Comparison of ENCODE assay signal across 24 cellular contexts in the genomic region with DNA sequence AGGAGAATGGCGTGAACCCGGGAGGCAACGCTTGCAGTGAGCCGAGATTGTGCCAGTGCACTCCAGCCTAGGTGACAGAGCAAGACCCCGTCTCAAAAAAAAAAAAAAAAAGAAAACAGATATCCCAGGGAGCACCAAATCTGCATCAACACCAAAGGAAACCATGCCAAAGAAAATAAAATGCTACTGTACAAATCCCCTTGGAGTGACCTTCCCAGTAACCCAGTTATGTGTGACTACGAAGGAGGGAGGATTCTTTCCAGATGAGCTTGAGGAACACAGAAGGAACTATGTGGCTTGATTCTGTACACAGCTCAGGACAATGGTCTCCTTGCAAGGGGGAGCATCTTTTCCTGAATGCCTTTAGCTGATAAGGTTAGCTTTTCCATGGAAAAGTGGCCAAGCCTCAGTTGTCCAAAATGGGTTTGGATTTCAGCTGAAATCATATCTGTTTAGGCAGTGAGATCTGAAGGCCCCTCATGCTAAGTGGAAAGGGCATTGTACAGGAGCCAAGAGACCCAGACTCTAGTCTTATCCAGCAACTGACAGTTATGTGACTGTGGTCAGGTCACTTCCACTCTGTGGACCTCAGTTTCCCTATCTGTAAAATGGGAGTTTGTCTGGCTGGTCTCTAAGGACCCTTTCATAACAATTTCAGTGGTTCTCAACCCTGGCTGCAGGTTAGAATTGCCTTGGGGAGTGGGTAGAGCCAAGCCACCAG.
"Had no signal": no experiment of that assay in that cellular context is flagged by ENCODE, and none has a peak within 500 bp of the region (broad histone marks: within the 10 kb centered on the region; RNA-seq: fewer than 3 reads in every experiment).

No MANE protein-coding gene starts in this region.

- H3K36me3 Mint-ChIP-seq: memory B cell; naive thymus-derived CD8-positive, alpha-beta T cell; stimulated activated effector memory CD8-positive, alpha-beta T cell treated with anti-CD3 and anti-CD28 coated beads, Interleukin-12 subunit alpha, Interleukin-12 subunit beta, amount 100 ng/mL, for 72 hours had no signal

- FAIRE-seq: keratinocyte had no signal

- H3K9me3 ChIP-seq: left lung, right atrium auricular region, spleen, suprapubic skin, tibial nerve, upper lobe of left lung, vagina had no signal

- H3K9me3 Mint-ChIP-seq: memory B cell; stimulated activated effector memory CD8-positive, alpha-beta T cell treated with anti-CD3 and anti-CD28 coated beads, Interleukin-12 subunit alpha, Interleukin-12 subunit beta, amount 100 ng/mL, for 72 hours; stimulated activated naive CD8-positive, alpha-beta T cell treated with anti-CD3 and anti-CD28 coated beads, Interleukin-15, Interleukin-2, amounts not matched to agents 100 ng/mL and 50 ng/mL, for 24 hours had no signal

- H3K4me3 ChIP-seq: left lung, lung, right atrium auricular region, skin epidermis, spleen, suprapubic skin, tibial nerve, upper lobe of left lung, vagina had no signal

- H3K4me1 Mint-ChIP-seq: memory B cell; naive thymus-derived CD8-positive, alpha-beta T cell; stimulated activated effector memory CD8-positive, alpha-beta T cell treated with anti-CD3 and anti-CD28 coated beads, Interleukin-12 subunit alpha, Interleukin-12 subunit beta, amount 100 ng/mL, for 72 hours had no signal

- H3K27ac Mint-ChIP-seq: memory B cell; naive thymus-derived CD8-positive, alpha-beta T cell; nephron; stimulated activated effector memory CD8-positive, alpha-beta T cell treated with anti-CD3 and anti-CD28 coated beads, Interleukin-12 subunit alpha, Interleukin-12 subunit beta, amount 100 ng/mL, for 72 hours; stimulated activated naive CD8-positive, alpha-beta T cell treated with anti-CD3 and anti-CD28 coated beads, Interleukin-15, Interleukin-2, amounts not matched to agents 100 ng/mL and 50 ng/mL, for 24 hours had no signal

- H3K27me3 Mint-ChIP-seq: stimulated activated naive CD8-positive, alpha-beta T cell treated with anti-CD3 and anti-CD28 coated beads, Interleukin-15, Interleukin-2, amounts not matched to agents 100 ng/mL and 50 ng/mL, for 24 hours had no signal

- H3K4me1 ChIP-seq: parathyroid adenoma had no signal

- DNase-seq: head of caudate nucleus; hippocampal formation; left colon; left lung; naive thymus-derived CD8-positive, alpha-beta T cell; nucleus accumbens; spleen; stimulated activated CD4-positive, alpha-beta T cell treated with anti-CD3 and anti-CD28 coated beads, Interleukin-4, amount 100 ng/mL, for 24 hours; stimulated activated naive CD4-positive, alpha-beta T cell; upper lobe of left lung had no signal

- ATAC-seq: left colon; left lung; naive thymus-derived CD8-positive, alpha-beta T cell; sciatic nerve; stimulated activated effector memory CD8-positive, alpha-beta T cell treated with anti-CD3 and anti-CD28 coated beads, Interleukin-12 subunit alpha, Interleukin-12 subunit beta, amount 100 ng/mL, for 72 hours had no signal

- H3K79me2 ChIP-seq: parathyroid adenoma had no signal

- H3K27ac ChIP-seq: left lung, parathyroid adenoma, right atrium auricular region, skin epidermis, suprapubic skin, tibial nerve, vagina had no signal

- H2AFZ ChIP-seq: parathyroid adenoma had no signal

- H3K36me3 ChIP-seq: left lung, right atrium auricular region, spleen, suprapubic skin, tibial nerve, upper lobe of left lung, vagina had no signal

- H3K27me3 ChIP-seq: left lung, right atrium auricular region, spleen, suprapubic skin, tibial nerve, upper lobe of left lung, vagina had no signal

- H3K4me3 Mint-ChIP-seq: memory B cell; naive thymus-derived CD8-positive, alpha-beta T cell; nephron; neural crest cell; stimulated activated effector memory CD8-positive, alpha-beta T cell treated with anti-CD3 and anti-CD28 coated beads, Interleukin-12 subunit alpha, Interleukin-12 subunit beta, amount 100 ng/mL, for 72 hours; stimulated activated naive CD8-positive, alpha-beta T cell treated with anti-CD3 and anti-CD28 coated beads, Interleukin-15, Interleukin-2, amounts not matched to agents 100 ng/mL and 50 ng/mL, for 24 hours had no signal

- H3K9ac ChIP-seq: parathyroid adenoma had no signal
